Comparison of ENCODE assay signal across 16 cellular contexts in genomic region chr14:69850086-69850735, GRCh38. TPM values are rescaled to one million over a fixed set of nuclear protein-coding genes. Genes with fewer than 3 reads are reported as not detected.
DNase-seq lines count a peak whose midpoint lies in the region; ATAC-seq and TF ChIP-seq lines count a peak whose summit lies in the region.
"Had no signal": no experiment of that assay in that cellular context is flagged by ENCODE, and none has a peak within 500 bp of the region (broad histone marks: within the 10 kb centered on the region; RNA-seq: fewer than 3 reads in every experiment).

No MANE protein-coding gene starts in this region.

- no TSS peak for BruUV-seq in PC-9 (replicated peaks; lab: Mats Ljungman, UMichigan)

- H3K27me3 Mint-ChIP-seq in GM23338 (ENCODE audit: insufficient read depth, low read depth, poor library complexity) (no peaks in the 10 kb centered on the region), immature natural killer cell (ENCODE audit: low read depth in 3 of 3) (peaks cover 0 to 6% (median 6%) of the 10 kb centered on the region in 3 donors), T-helper 17 cell (peaks cover 51% of the 10 kb centered on the region)

- no peak overlapping the region for H3K4me3 ChIP-seq in GM23338
- no peak overlapping the region for H3K4me3 ChIP-seq in adipocyte (ENCODE audit: low read length)
- peak overlapping the region in 2 of 3 donors; percentile 53 to 57 for H3K4me3 ChIP-seq in right lobe of liver
- peak overlapping the region; percentile 29 to 39 for H3K4me3 ChIP-seq in testis
- H3K4me3 ChIP-seq in PC-9: no peak overlapping the region
- H3K4me3 ChIP-seq: prostate gland had no signal

- no peaks in the 10 kb centered on the region for H3K9me3 ChIP-seq in adipocyte (ENCODE audit: control insufficient read depth, low read length)
- no peaks in the 10 kb centered on the region for H3K9me3 ChIP-seq in right lobe of liver
- H3K9me3 ChIP-seq in testis: no peaks in the 10 kb centered on the region
- H3K9me3 ChIP-seq in PC-9 (ENCODE audit: insufficient read depth, low read depth): no peaks in the 10 kb centered on the region
- no peaks in the 10 kb centered on the region for H3K9me3 ChIP-seq in T-helper 17 cell (ENCODE audit: control insufficient read depth, low read length, poor library complexity, severe bottlenecking)
- H3K9me3 ChIP-seq: prostate gland had no signal

- H3F3A ChIP-seq in GM23338 (replicated peaks; ENCODE audit: low read depth): no peaks in the 10 kb centered on the region
- H3F3A ChIP-seq in PC-9 (ENCODE audit: insufficient read depth, low read depth): no peaks in the 10 kb centered on the region

- DNase-seq in GM23338 (ENCODE audit: low spot score): peak; percentile 29
- peak; percentile 2 for DNase-seq in adipocyte (ENCODE audit: low read depth)
- DNase-seq in right lobe of liver: peak; percentile 65 to 76 (median 73)
- DNase-seq in testis: peak; percentile 23
- DNase-seq in immature natural killer cell: no peak
- no peak for DNase-seq in PC-9
- DNase-seq in T-helper 17 cell: no peak
- DNase-seq: activated B cell treated with CpG ODN at 0.5 μM for 24 hours; activated CD8-positive, alpha-beta memory T cell treated with anti-CD3 and anti-CD28 coated beads, Interleukin-2, amount 10 ng/mL, durations not matched to agents 7 days and 5 days; activated naive CD4-positive, alpha-beta T cell treated with anti-CD3 and anti-CD28 coated beads, Interleukin-2, amount 10 ng/mL, durations not matched to agents 7 days and 5 days; GDM1; kidney; MM.1S; stimulated activated CD4-positive, alpha-beta T cell treated with anti-CD3 and anti-CD28 coated beads, Interleukin-2, amount 100 ng/mL, for 48 hours had no signal

- 67% methylated on average over 16 of the region's 35 CpGs for WGBS in right lobe of liver (ENCODE audit: insufficient coverage, low coverage, low lambda C conversion rate, missing lambda C conversion rate)
- 52 to 59% methylated on average over 29 to 35 of the region's 35 CpGs for WGBS in testis, 2 donors

- TF ChIP-seq CTCF in GM23338 (conservative IDR thresholded peaks at IDR 0.05; ENCODE audit: low read depth in 2 of 2) (0 out of 4 replicates have a peak, but pooled peaks of 1 of the 2 experiments have one; percentile 2), right lobe of liver (IDR thresholded peaks at IDR 0.05) (no peak), testis (IDR thresholded peaks at IDR 0.05) (no peak), PC-9 (conservative IDR thresholded peaks at IDR 0.05) (no peak)

- H3K4me3 Mint-ChIP-seq in GM23338 (no peak overlapping the region), immature natural killer cell (no peak overlapping the region), T-helper 17 cell (no peak overlapping the region)
- H3K4me3 Mint-ChIP-seq: activated B cell treated with CpG ODN at 0.5 μM for 24 hours; activated CD8-positive, alpha-beta memory T cell treated with anti-CD3 and anti-CD28 coated beads, Interleukin-2, amount 10 ng/mL, durations not matched to agents 7 days and 5 days; activated naive CD4-positive, alpha-beta T cell treated with anti-CD3 and anti-CD28 coated beads, Interleukin-2, amount 10 ng/mL, durations not matched to agents 7 days and 5 days had no signal

- no peak overlapping the region for H3K9ac ChIP-seq in adipocyte (ENCODE audit: low read length)

- H3K36me3 ChIP-seq in GM23338 (ENCODE audit: insufficient read depth) (no peaks in the 10 kb centered on the region), adipocyte (ENCODE audit: control insufficient read depth, insufficient read depth, low read length, severe bottlenecking) (no peaks in the 10 kb centered on the region), right lobe of liver (no peaks in the 10 kb centered on the region), testis (ENCODE audit: low read depth, missing control alignments) (no peaks in the 10 kb centered on the region), PC-9 (ENCODE audit: low read depth) (no peaks in the 10 kb centered on the region)
- H3K36me3 ChIP-seq: prostate gland had no signal

- H3K27ac ChIP-seq in GM23338 (ENCODE audit: low read depth) (no peak overlapping the region), right lobe of liver (peak overlapping the region; percentile 44 to 98 (median 92)), testis (no peak overlapping the region), PC-9 (no peak overlapping the region)
- H3K27ac ChIP-seq: prostate gland had no signal

- intact Hi-C loops in right lobe of liver (cut with DNase I) (no loop called here), testis (cut with DNase I; ENCODE audit: low total_unique reads) (no loop called here), PC-9 (cut with micrococcal nuclease; ENCODE audit: unreplicated experiment) (no loop called here)

- H3K9me2 ChIP-seq in GM23338 (ENCODE audit: insufficient read depth): 0 out of 2 replicates have a peak, but pooled peaks cover 3% of the 10 kb centered on the region
- no peaks in the 10 kb centered on the region for H3K9me2 ChIP-seq in PC-9 (ENCODE audit: insufficient read depth)

- H3K27ac Mint-ChIP-seq in GM23338 (no peak overlapping the region), immature natural killer cell (no peak overlapping the region), T-helper 17 cell (no peak overlapping the region)
- H3K27ac Mint-ChIP-seq: activated B cell treated with CpG ODN at 0.5 μM for 24 hours; activated CD8-positive, alpha-beta memory T cell treated with anti-CD3 and anti-CD28 coated beads, Interleukin-2, amount 10 ng/mL, durations not matched to agents 7 days and 5 days; activated naive CD4-positive, alpha-beta T cell treated with anti-CD3 and anti-CD28 coated beads, Interleukin-2, amount 10 ng/mL, durations not matched to agents 7 days and 5 days had no signal

- H3K4me2 ChIP-seq in GM23338: peak overlapping the region; percentile 12; the same call in 1 of the 2 replicates
- no peak overlapping the region for H3K4me2 ChIP-seq in PC-9

- ATAC-seq in GM23338: peak; percentile 81
- peak; percentile 74 to 84 (median 77) for ATAC-seq in right lobe of liver
- ATAC-seq in T-helper 17 cell: no peak
- ATAC-seq: activated CD8-positive, alpha-beta memory T cell treated with anti-CD3 and anti-CD28 coated beads, Interleukin-2, amount 10 ng/mL, durations not matched to agents 7 days and 5 days; HCT116 had no signal

- no peaks in the 10 kb centered on the region for H3K79me2 ChIP-seq in GM23338 (replicated peaks; ENCODE audit: insufficient read depth)
- H3K79me2 ChIP-seq in PC-9 (ENCODE audit: low read depth): no peaks in the 10 kb centered on the region

- H3K4me1 Mint-ChIP-seq in GM23338: peaks cover 3% of the 10 kb centered on the region; the same call in 1 of the 3 replicates
- peaks cover 4 to 7% of the 10 kb centered on the region in 2 donors for H3K4me1 Mint-ChIP-seq in immature natural killer cell
- peaks cover 3% of the 10 kb centered on the region for H3K4me1 Mint-ChIP-seq in T-helper 17 cell
- H3K4me1 Mint-ChIP-seq: activated B cell treated with CpG ODN at 0.5 μM for 24 hours; activated CD8-positive, alpha-beta memory T cell treated with anti-CD3 and anti-CD28 coated beads, Interleukin-2, amount 10 ng/mL, durations not matched to agents 7 days and 5 days; activated naive CD4-positive, alpha-beta T cell treated with anti-CD3 and anti-CD28 coated beads, Interleukin-2, amount 10 ng/mL, durations not matched to agents 7 days and 5 days had no signal

- CTCF ChIA-PET in PC-9 (lab: Charles Lee): no interaction called here

- H3K9me3 Mint-ChIP-seq in GM23338 (no peaks in the 10 kb centered on the region), immature natural killer cell (no peaks in the 10 kb centered on the region)
- H3K9me3 Mint-ChIP-seq: activated B cell treated with CpG ODN at 0.5 μM for 24 hours; activated naive CD4-positive, alpha-beta T cell treated with anti-CD3 and anti-CD28 coated beads, Interleukin-2, amount 10 ng/mL, durations not matched to agents 7 days and 5 days had no signal

- H4K20me1 ChIP-seq in GM23338 (replicated peaks; ENCODE audit: insufficient read depth): no peaks in the 10 kb centered on the region
- no peaks in the 10 kb centered on the region for H4K20me1 ChIP-seq in PC-9 (ENCODE audit: insufficient read depth)

- H3K36me3 Mint-ChIP-seq in GM23338 (ENCODE audit: low read depth): no peaks in the 10 kb centered on the region
- no peaks in the 10 kb centered on the region for H3K36me3 Mint-ChIP-seq in immature natural killer cell
- H3K36me3 Mint-ChIP-seq in T-helper 17 cell (ENCODE audit: low read depth): no peaks in the 10 kb centered on the region
- H3K36me3 Mint-ChIP-seq: activated CD8-positive, alpha-beta memory T cell treated with anti-CD3 and anti-CD28 coated beads, Interleukin-2, amount 10 ng/mL, durations not matched to agents 7 days and 5 days; activated naive CD4-positive, alpha-beta T cell treated with anti-CD3 and anti-CD28 coated beads, Interleukin-2, amount 10 ng/mL, durations not matched to agents 7 days and 5 days had no signal

- H3K27me3 ChIP-seq in GM23338 (ENCODE audit: insufficient read depth) (no peaks in the 10 kb centered on the region), adipocyte (replicated peaks; ENCODE audit: control insufficient read depth, insufficient read depth, low read length) (peaks cover 50% of the 10 kb centered on the region), right lobe of liver (no peaks in the 10 kb centered on the region), testis (no peaks in the 10 kb centered on the region), PC-9 (ENCODE audit: insufficient read depth, low read depth) (peaks cover 14% of the 10 kb centered on the region; the same call in 1 of the 2 replicates)

- H2AFZ ChIP-seq in GM23338 (peak overlapping the region; percentile 83), PC-9 (no peak overlapping the region)

- POLR2A ChIA-PET in PC-9 (lab: Charles Lee; ENCODE audit: unreplicated experiment): no interaction called here

- TF ChIP-seq POLR2A in right lobe of liver (IDR thresholded peaks at IDR 0.05): peak; percentile 75
- TF ChIP-seq POLR2A in testis (IDR thresholded peaks at IDR 0.05): no peak

- no peaks in the 10 kb centered on the region for H3K4me1 ChIP-seq in GM23338 (ENCODE audit: insufficient read depth)
- H3K4me1 ChIP-seq in adipocyte (ENCODE audit: control insufficient read depth, insufficient read depth, low read length): no peaks in the 10 kb centered on the region
- H3K4me1 ChIP-seq in right lobe of liver: peaks cover 0 to 19% (median 2%) of the 10 kb centered on the region in 4 donors
- peaks cover 3% of the 10 kb centered on the region for H3K4me1 ChIP-seq in testis
- no peaks in the 10 kb centered on the region for H3K4me1 ChIP-seq in PC-9 (replicated peaks; ENCODE audit: insufficient read depth)
- H3K4me1 ChIP-seq: prostate gland had no signal

RNA-seq across cellular contexts. Expression of gene SMOC1, which starts 29.0 kb away (rescaled TPM):
- 1.0 and 1.6 TPM in 2 replicates for total RNA-seq in GM23338 (2014; rRNA removed; shearing (Covaris generic))
- polyA plus RNA-seq in GM23338 (2016; fragmentation: Nextera tagmentation; extraction: Ambion mirVana) (0.38 and 0.79 TPM in 2 replicates), testis (ENCODE audit: insufficient read depth, low read depth, low replicate concordance) (88.2 TPM), immature natural killer cell (not detected)
- total RNA-seq in right lobe of liver (10 to 100 TPM; 22.3 to 88.5 (median 45.4) TPM), testis (100 to 1,000 TPM; 143 to 248 TPM), PC-9 (2021) (not detected in 2 replicates), T-helper 17 cell (not detected)
- total RNA-seq: activated B cell treated with CpG ODN at 0.5 μM for 24 hours; activated CD8-positive, alpha-beta memory T cell treated with anti-CD3 and anti-CD28 coated beads, Interleukin-2, amount 10 ng/mL, durations not matched to agents 7 days and 5 days had no signal

RNA-seq across cellular contexts. Expression of gene SLC10A1, which starts 53.2 kb away (rescaled TPM):
- not detected in 2 replicates for total RNA-seq in GM23338 (2014; rRNA removed; shearing (Covaris generic))
- polyA plus RNA-seq in GM23338 (2016; fragmentation: Nextera tagmentation; extraction: Ambion mirVana) (0.10 TPM in 2 replicates), testis (ENCODE audit: insufficient read depth, low read depth, low replicate concordance) (0.30 TPM), immature natural killer cell (under 1 TPM in 1 of 3 donors, not detected in 2; 0.09 TPM)
- total RNA-seq in right lobe of liver (100 to 1,000 TPM in 3 of 6 experiments, 10 to 100 TPM in 3; 61.5 to 260 (median 105) TPM), testis (not detected), PC-9 (2021) (not detected in 2 replicates), T-helper 17 cell (not detected)
- total RNA-seq: activated B cell treated with CpG ODN at 0.5 μM for 24 hours; activated CD8-positive, alpha-beta memory T cell treated with anti-CD3 and anti-CD28 coated beads, Interleukin-2, amount 10 ng/mL, durations not matched to agents 7 days and 5 days; kidney; prostate gland had no signal

Comparison
In these comparisons a context has a peak if more than half of its experiments do, and no peak if none do; other contexts are left out.
1. DNase-seq: peak in GM23338 (single experiment), adipocyte (single experiment), right lobe of liver (3 of 3) and testis (single experiment); none in immature natural killer cell (0 of 3), PC-9 (0 of 2) and T-helper 17 cell (0 of 3).
2. H3K27ac ChIP-seq: peak in right lobe of liver (3 of 3); none in GM23338 (single experiment), testis (0 of 2) and PC-9 (single experiment).
3. H3K4me3 ChIP-seq: peak in right lobe of liver (2 of 3) and testis (2 of 2); none in GM23338 (single experiment), adipocyte (single experiment) and PC-9 (single experiment).
4. RNA of gene SLC10A1, which starts 53.2 kb away (total RNA-seq): 61.5 to 260 TPM in right lobe of liver; not detected in PC-9, not detected in GM23338, not detected in testis and not detected in T-helper 17 cell; every median in the first group is over 10 times any median in the second.